In the genomic region with DNA sequence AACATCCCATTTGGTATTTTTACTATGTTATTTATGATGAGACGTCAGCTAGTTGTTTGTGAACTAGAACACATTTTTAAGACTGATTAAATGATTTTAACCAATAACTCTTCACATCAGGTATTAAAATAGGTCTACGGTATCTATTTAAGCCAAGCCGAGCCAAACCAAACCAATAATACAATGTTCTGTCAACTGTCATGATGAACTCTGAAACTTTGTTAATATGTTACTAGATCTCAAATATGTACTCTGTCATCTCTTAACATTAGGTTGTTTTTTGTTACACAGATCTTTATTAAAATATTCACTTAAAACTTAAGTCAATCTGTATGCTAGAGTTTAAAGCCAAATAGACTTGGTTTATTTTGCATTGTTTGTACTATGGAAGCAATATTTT, we compare ENCODE assay signal across 19 cellular contexts. TPM values are rescaled to one million over a fixed set of nuclear protein-coding genes. Genes with fewer than 3 reads are reported as not detected.
DNase-seq lines count a peak whose midpoint lies in the region; ATAC-seq, FAIRE-seq and TF ChIP-seq lines count a peak whose summit lies in the region.
"Had no signal": no experiment of that assay in that cellular context is flagged by ENCODE, and none has a peak within 500 bp of the region (broad histone marks: within the 10 kb centered on the region; RNA-seq: fewer than 3 reads in every experiment).

No MANE protein-coding gene starts in this region.

- H3K27me3 ChIP-seq in right cardiac atrium (ENCODE audit: control insufficient read depth, insufficient read depth) = no peaks in the 10 kb centered on the region
- no peaks in the 10 kb centered on the region for H3K27me3 ChIP-seq in sigmoid colon
- H3K27me3 ChIP-seq in CD8-positive, alpha-beta T cell (ENCODE audit: insufficient read depth, low read length) = no peaks in the 10 kb centered on the region

- DNase-seq in right cardiac atrium (no peak), cardiac septum (ENCODE audit: low spot score) (no peak), kidney (no peak), sigmoid colon (no peak), epidermal melanocyte (ENCODE audit: insufficient read length, low spot score) (no peak), DMS114 treated with DMSO at 0.1 percent for 48 hours (lab: John Stamatoyannopoulos, UW; ENCODE audit: unreplicated experiment) (no peak), GM12892 (ENCODE audit: insufficient read length) (no peak)
- DNase-seq in CD8-positive, alpha-beta T cell = no peak
- DNase-seq: cerebellar nuclear complex, immature natural killer cell, NCI-H1048, NCI-H82, RPMI8226, small intestine, T-helper 1 cell, WERI-Rb-1 had no signal

- H3K4me1 ChIP-seq in right cardiac atrium (ENCODE audit: control insufficient read depth, insufficient read depth, low read length) (peaks cover 8% of the 10 kb centered on the region), kidney (ENCODE audit: control insufficient read depth in 1 of 2, insufficient read depth in 1 of 2, low read depth in 1 of 2, low read length in 2 of 2) (peaks cover 13 to 32% of the 10 kb centered on the region in 2 donors), sigmoid colon (peaks cover 0 to 35% (median 29%) of the 10 kb centered on the region in 4 donors)
- peaks cover 9% of the 10 kb centered on the region for H3K4me1 ChIP-seq in CD8-positive, alpha-beta T cell (ENCODE audit: insufficient read depth, low read length)

- no peak overlapping the region for H3K27ac ChIP-seq in right cardiac atrium (ENCODE audit: low read length)
- peak overlapping the region in 1 of 2 donors; percentile 66 for H3K27ac ChIP-seq in kidney (ENCODE audit: low read depth in 2 of 2, low read length in 2 of 2)
- H3K27ac ChIP-seq in sigmoid colon = peak overlapping the region; percentile 58 to 65 (median 60)
- H3K27ac ChIP-seq in CD8-positive, alpha-beta T cell (ENCODE audit: low read depth, low read length) = no peak overlapping the region
- H3K27ac ChIP-seq: neutrophil, WERI-Rb-1 had no signal

- peaks cover 4% of the 10 kb centered on the region for H3K9me3 Mint-ChIP-seq in CD8-positive, alpha-beta T cell
- H3K9me3 Mint-ChIP-seq: activated T-helper 17 cell treated with anti-CD3 and anti-CD28 coated beads, Interleukin-2, amount 50 U/mL, for 72 hours; immature natural killer cell had no signal

- POLR2A ChIA-PET in CD8-positive, alpha-beta T cell (lab: Charles Lee) = no interaction called here

- no peak for ATAC-seq in right cardiac atrium
- ATAC-seq in CD8-positive, alpha-beta T cell = no peak
- ATAC-seq: activated T-helper 17 cell treated with anti-CD3 and anti-CD28 coated beads, Interleukin-2, amount 50 U/mL, for 72 hours; K562 had no signal

- H3K4me3 Mint-ChIP-seq in CD8-positive, alpha-beta T cell = no peak overlapping the region
- H3K4me3 Mint-ChIP-seq: activated T-helper 17 cell treated with anti-CD3 and anti-CD28 coated beads, Interleukin-2, amount 50 U/mL, for 72 hours; immature natural killer cell had no signal

- CTCF ChIA-PET in CD8-positive, alpha-beta T cell (lab: Charles Lee) = interaction anchor here (8.7 kb wide), 1 partner anchor 154 kb away, joined by 111 read pairs; no protein-coding TSS in a partner anchor

- no peak for TF ChIP-seq POLR2A in sigmoid colon (IDR thresholded peaks at IDR 0.05)
- TF ChIP-seq POLR2A in GM12892 (IDR thresholded peaks at IDR 0.05; ENCODE audit: low read depth, low read length) = no peak

- TF ChIP-seq CTCF in kidney (IDR thresholded peaks at IDR 0.05; ENCODE audit: borderline replicate concordance, extremely low read depth, insufficient read depth) (no peak), sigmoid colon (IDR thresholded peaks at IDR 0.05) (no peak)
- TF ChIP-seq CTCF in CD8-positive, alpha-beta T cell (IDR thresholded peaks at IDR 0.05) = no peak

- no peak overlapping the region for H3K9ac ChIP-seq in kidney (ENCODE audit: low read length in 2 of 2)

- H3K4me1 Mint-ChIP-seq in CD8-positive, alpha-beta T cell (ENCODE audit: low read depth) = peaks cover 8% of the 10 kb centered on the region
- H3K4me1 Mint-ChIP-seq: immature natural killer cell had no signal

- no peak for TF ChIP-seq EP300 in sigmoid colon (IDR thresholded peaks at IDR 0.05)

- intact Hi-C loops in right cardiac atrium (cut with DNase I) (loop anchor here in 2 of 4 donors (5.0 to 10.0 kb wide), 2 partner anchors 68 to 150 kb away; a partner anchor contains a TSS), cardiac septum (cut with DNase I) (loop anchor here (2.0 to 10.0 kb wide), 5 partner anchors 40 to 432 kb away; a partner anchor contains a TSS), kidney (cut with DNase I) (loop anchor here (5.0 kb wide), 1 partner anchor 155 kb away; no protein-coding TSS in a partner anchor), sigmoid colon (cut with DNase I) (loop anchor here (2.0 to 10.0 kb wide), 4 partner anchors 50 to 742 kb away; no protein-coding TSS in a partner anchor)
- intact Hi-C loops in CD8-positive, alpha-beta T cell (cut with DNase I, micrococcal nuclease) = loop anchor here in 1 of 2 experiments (10.0 kb wide), 1 partner anchor 742 kb away; no protein-coding TSS in a partner anchor

- no peak overlapping the region for H3K27ac Mint-ChIP-seq in CD8-positive, alpha-beta T cell
- H3K27ac Mint-ChIP-seq: activated T-helper 17 cell treated with anti-CD3 and anti-CD28 coated beads, Interleukin-2, amount 50 U/mL, for 72 hours; immature natural killer cell had no signal

- no peaks in the 10 kb centered on the region for H3K9me3 ChIP-seq in right cardiac atrium (ENCODE audit: control insufficient read depth, low read length)
- H3K9me3 ChIP-seq in kidney (ENCODE audit: control insufficient read depth in 1 of 2, low read length in 2 of 2) = no peaks in the 10 kb centered on the region
- H3K9me3 ChIP-seq in sigmoid colon = no peaks in the 10 kb centered on the region
- no peaks in the 10 kb centered on the region for H3K9me3 ChIP-seq in CD8-positive, alpha-beta T cell (ENCODE audit: low read length)
- H3K9me3 ChIP-seq: neutrophil had no signal

- WGBS in right cardiac atrium = 54% methylated on average over 3 of the region's 3 CpGs
- WGBS in sigmoid colon, 2 donors = 15 to 69% methylated on average over 3 of the region's 3 CpGs

- no peaks in the 10 kb centered on the region for H3K36me3 Mint-ChIP-seq in CD8-positive, alpha-beta T cell
- H3K36me3 Mint-ChIP-seq: immature natural killer cell had no signal

- peak overlapping the region; percentile 80 for H3K4me3 ChIP-seq in right cardiac atrium (ENCODE audit: low read length)
- H3K4me3 ChIP-seq in kidney (ENCODE audit: low read length in 2 of 2) = peak overlapping the region; percentile 13 to 38
- H3K4me3 ChIP-seq in sigmoid colon = no peak overlapping the region
- H3K4me3 ChIP-seq in CD8-positive, alpha-beta T cell (ENCODE audit: low read depth, low read length) = no peak overlapping the region
- H3K4me3 ChIP-seq: K562 had no signal

- no peaks in the 10 kb centered on the region for H3K36me3 ChIP-seq in kidney (ENCODE audit: control insufficient read depth in 1 of 2, insufficient read depth in 2 of 2, low read length in 2 of 2)
- H3K36me3 ChIP-seq in sigmoid colon = no peaks in the 10 kb centered on the region
- no peaks in the 10 kb centered on the region for H3K36me3 ChIP-seq in CD8-positive, alpha-beta T cell (ENCODE audit: insufficient read depth, low read length)
- H3K36me3 ChIP-seq: neutrophil, WERI-Rb-1 had no signal

- peaks cover 11% of the 10 kb centered on the region for H3K27me3 Mint-ChIP-seq in CD8-positive, alpha-beta T cell (ENCODE audit: low read depth)

- FAIRE-seq in kidney (lab: Jason Lieb, UNC) = peak; percentile 30
- FAIRE-seq in GM12892 (lab: Jason Lieb, UNC) = no peak
- FAIRE-seq: K562, small intestine had no signal

RNA-seq across cellular contexts. Expression of a gene that starts 1.0 kb away (rescaled TPM):
- total RNA-seq in right cardiac atrium (10 to 100 TPM in 2 of 4 donors, 1 to 10 TPM in 2; 9.2 to 13.2 (median 10.2) TPM), cardiac septum (1.9 TPM), kidney (3.0 TPM), sigmoid colon (1 to 10 TPM in 2 of 4 donors, under 1 TPM in 2; 0.27 to 3.1 (median 1.2) TPM)
- polyA plus RNA-seq in right cardiac atrium (6.8 TPM), kidney (ENCODE audit: insufficient read depth, low read depth, low replicate concordance) (2.6 TPM), sigmoid colon (under 1 TPM in 2 of 3 donors, not detected in 1; 0.36 to 0.60 TPM)
- polyA plus RNA-seq in GM12892 (2012; ENCODE audit: missing spikeins) = not detected
- not detected for total RNA-seq in CD8-positive, alpha-beta T cell
- total RNA-seq: activated T-helper 17 cell treated with anti-CD3 and anti-CD28 coated beads, Interleukin-2, amount 50 U/mL, for 72 hours had no signal
- polyA plus RNA-seq: immature natural killer cell, K562 had no signal

RNA-seq across cellular contexts. Expression of a gene that starts 28.3 kb away (rescaled TPM):
- total RNA-seq in right cardiac atrium (under 1 TPM; 0.53 to 0.85 (median 0.68) TPM), cardiac septum (not detected), kidney (0.76 TPM), sigmoid colon (1 to 10 TPM in 1 of 4 donors, under 1 TPM in 2, not detected in 1; 0.16 to 1.1 (median 0.55) TPM)
- polyA plus RNA-seq in right cardiac atrium (1.5 TPM), kidney (ENCODE audit: insufficient read depth, low read depth, low replicate concordance) (10.9 TPM), sigmoid colon (under 1 TPM in 1 of 3 donors, not detected in 2; 0.09 TPM)
- polyA plus RNA-seq in GM12892 (2012; ENCODE audit: missing spikeins) = 0.28 TPM
- total RNA-seq in CD8-positive, alpha-beta T cell = not detected
- total RNA-seq: activated T-helper 17 cell treated with anti-CD3 and anti-CD28 coated beads, Interleukin-2, amount 50 U/mL, for 72 hours; K562 had no signal

RNA-seq across cellular contexts. Expression of a gene that starts 38.8 kb away (rescaled TPM):
- total RNA-seq in right cardiac atrium (1 to 10 TPM; 1.4 to 2.7 (median 1.5) TPM), cardiac septum (2.5 TPM), kidney (2.0 TPM), sigmoid colon (1 to 10 TPM in 2 of 4 donors, under 1 TPM in 1, not detected in 1; 0.83 to 2.0 (median 1.1) TPM)
- polyA plus RNA-seq in right cardiac atrium (3.8 TPM), kidney (ENCODE audit: insufficient read depth, low read depth, low replicate concordance) (4.5 TPM), sigmoid colon (under 1 TPM; 0.60 to 0.96 (median 0.69) TPM)
- 3.6 TPM for polyA plus RNA-seq in GM12892 (2012; ENCODE audit: missing spikeins)
- under 1 TPM in 1 of 2 experiments, not detected in 1; 0.14 TPM for total RNA-seq in CD8-positive, alpha-beta T cell

RNA-seq across cellular contexts. Expression of a gene that starts 39.0 kb away (rescaled TPM):
- total RNA-seq in right cardiac atrium = 10 to 100 TPM; 51.9 to 63.7 (median 54.1) TPM
- polyA plus RNA-seq in right cardiac atrium = 19.3 TPM
- total RNA-seq in cardiac septum = 51.7 TPM
- 55.5 TPM for total RNA-seq in kidney
- 17.6 TPM for polyA plus RNA-seq in kidney (ENCODE audit: insufficient read depth, low read depth, low replicate concordance)
- 10 to 100 TPM; 14.3 to 20.7 (median 16.7) TPM for total RNA-seq in sigmoid colon
- 10 to 100 TPM; 13.2 to 24.1 (median 13.6) TPM for polyA plus RNA-seq in sigmoid colon
- polyA plus RNA-seq in GM12892 (2012; ENCODE audit: missing spikeins) = 56.2 TPM
- 100 to 1,000 TPM; 171 to 184 TPM for total RNA-seq in CD8-positive, alpha-beta T cell

RNA-seq across cellular contexts. Expression of a gene that starts 43.3 kb away (rescaled TPM):
- total RNA-seq in right cardiac atrium (1,000 to 10,000 TPM in 3 of 4 donors, 100 to 1,000 TPM in 1; 660 to 1,578 (median 1,064) TPM), cardiac septum (677 TPM), kidney (811 TPM), sigmoid colon (1,000 to 10,000 TPM in 3 of 4 donors, 100 to 1,000 TPM in 1; 984 to 2,103 (median 1,249) TPM)
- polyA plus RNA-seq in right cardiac atrium (841 TPM), kidney (ENCODE audit: insufficient read depth, low read depth, low replicate concordance) (745 TPM), sigmoid colon (100 to 1,000 TPM in 2 of 3 donors, 10 to 100 TPM in 1; 21.7 to 436 (median 179) TPM)
- not detected for polyA plus RNA-seq in GM12892 (2012; ENCODE audit: missing spikeins)
- under 1 TPM; 0.38 to 0.42 TPM for total RNA-seq in CD8-positive, alpha-beta T cell
- polyA plus RNA-seq: K562 had no signal

Comparison
In these comparisons a context has a peak if more than half of its experiments do, and no peak if none do; other contexts are left out.
1. H3K27ac ChIP-seq: peak in sigmoid colon (4 of 4); none in right cardiac atrium (single experiment) and CD8-positive, alpha-beta T cell (single experiment).
2. H3K4me3 ChIP-seq: peak in right cardiac atrium (single experiment) and kidney (2 of 2); none in sigmoid colon (0 of 4) and CD8-positive, alpha-beta T cell (single experiment).